ENCODE assay signal across 21 cellular contexts in genomic region chr20:36631651-36632050, GRCh38. TPM values are rescaled to one million over a fixed set of nuclear protein-coding genes. Genes with fewer than 3 reads are reported as not detected.
DNase-seq lines count a peak whose midpoint lies in the region; ATAC-seq and TF ChIP-seq lines count a peak whose summit lies in the region.
"Had no signal": no experiment of that assay in that cellular context is flagged by ENCODE, and none has a peak within 500 bp of the region (broad histone marks: within the 10 kb centered on the region; RNA-seq: fewer than 3 reads in every experiment).

No MANE protein-coding gene starts in this region.

- H3K36me3 Mint-ChIP-seq in T-helper 1 cell treated with Interleukin-12 subunit alpha and Interleukin-12 subunit beta and Interleukin-4 antibody, amounts not matched to agents 30 μg/mL and 1 μg/mL, for 36 hours (ENCODE audit: low read depth), result peaks cover 60% of the 10 kb centered on the region
- peaks cover 11% of the 10 kb centered on the region for H3K36me3 Mint-ChIP-seq in activated naive CD8-positive, alpha-beta T cell

- H3K9me3 Mint-ChIP-seq in T-helper 1 cell treated with Interleukin-12 subunit alpha and Interleukin-12 subunit beta and Interleukin-4 antibody, amounts not matched to agents 30 μg/mL and 1 μg/mL, for 36 hours, result no peaks in the 10 kb centered on the region
- H3K9me3 Mint-ChIP-seq in activated naive CD8-positive, alpha-beta T cell (ENCODE audit: low read depth), result no peaks in the 10 kb centered on the region
- H3K9me3 Mint-ChIP-seq: stimulated activated naive CD8-positive, alpha-beta T cell treated with anti-CD3 and anti-CD28 coated beads, Interleukin-15, amount 100 ng/mL, for 72 hours had no signal

- H3K4me1 Mint-ChIP-seq in T-helper 1 cell treated with Interleukin-12 subunit alpha and Interleukin-12 subunit beta and Interleukin-4 antibody, amounts not matched to agents 30 μg/mL and 1 μg/mL, for 36 hours (ENCODE audit: low read depth), result peaks cover 37% of the 10 kb centered on the region
- peaks cover 47% of the 10 kb centered on the region for H3K4me1 Mint-ChIP-seq in activated naive CD8-positive, alpha-beta T cell (ENCODE audit: low read depth)

- intact Hi-C loops in left cardiac atrium (cut with DNase I), result no loop called here

- H3K4me3 Mint-ChIP-seq in T-helper 1 cell treated with Interleukin-12 subunit alpha and Interleukin-12 subunit beta and Interleukin-4 antibody, amounts not matched to agents 30 μg/mL and 1 μg/mL, for 36 hours, result no peak overlapping the region
- H3K4me3 Mint-ChIP-seq in activated naive CD8-positive, alpha-beta T cell, result no peak overlapping the region
- H3K4me3 Mint-ChIP-seq: stimulated activated naive CD8-positive, alpha-beta T cell treated with anti-CD3 and anti-CD28 coated beads, Interleukin-15, amount 100 ng/mL, for 72 hours had no signal

- DNase-seq in T-helper 1 cell (no peak), HL-60 (ENCODE audit: low read depth in 1 of 2, low spot score in 1 of 2) (peak in 1 of 2 experiments; percentile 68), kidney glomerular epithelial cell (lab: John Stamatoyannopoulos, UW) (peak; percentile 44), medulla oblongata (ENCODE audit: extremely low spot score) (no peak), left cardiac atrium (no peak)
- DNase-seq: 8988T; activated T-cell treated with anti-CD3 and anti-CD28 coated beads, Interleukin-2, amount 50 U/mL, for 1 hour; anterior cingulate cortex; colonic mucosa; DMS79 treated with DMSO at 0.1 percent for 48 hours; Kasumi-1; NCI-H1436; SIG-M5; stimulated activated naive CD8-positive, alpha-beta T cell treated with anti-CD3 and anti-CD28 coated beads, Interleukin-15, amount 100 ng/mL, for 72 hours had no signal

- H3K27me3 Mint-ChIP-seq in T-helper 1 cell treated with Interleukin-12 subunit alpha and Interleukin-12 subunit beta and Interleukin-4 antibody, amounts not matched to agents 30 μg/mL and 1 μg/mL, for 36 hours (ENCODE audit: low read depth), result no peaks in the 10 kb centered on the region
- H3K27me3 Mint-ChIP-seq in activated naive CD8-positive, alpha-beta T cell, result no peaks in the 10 kb centered on the region
- H3K27me3 Mint-ChIP-seq: stimulated activated naive CD8-positive, alpha-beta T cell treated with anti-CD3 and anti-CD28 coated beads, Interleukin-15, amount 100 ng/mL, for 72 hours had no signal

- no peaks in the 10 kb centered on the region for H3K27me3 ChIP-seq in HL-60 (ENCODE audit: insufficient read depth, poor library complexity, severe bottlenecking)
- H3K27me3 ChIP-seq: colonic mucosa had no signal

- H3K4me3 ChIP-seq in HL-60 (replicated peaks; ENCODE audit: insufficient read depth, low read length), result no peak overlapping the region
- H3K4me3 ChIP-seq: colonic mucosa had no signal

- ATAC-seq in GM18868 (IDR thresholded peaks at IDR 0.05; ENCODE audit: unreplicated experiment) (no peak), left cardiac atrium (no peak)
- ATAC-seq: activated CD4-positive, CD25-positive, alpha-beta regulatory T cell treated with anti-CD3 and anti-CD28 coated beads, Interleukin-2, amount 50 U/mL, for 24 hours; stimulated activated naive CD8-positive, alpha-beta T cell treated with anti-CD3 and anti-CD28 coated beads, Interleukin-15, amount 100 ng/mL, for 72 hours had no signal

- TF ChIP-seq CTCF in HL-60 (IDR thresholded peaks at IDR 0.05; ENCODE audit: insufficient read depth, low read length), result no peak

- H3K27ac Mint-ChIP-seq in T-helper 1 cell treated with Interleukin-12 subunit alpha and Interleukin-12 subunit beta and Interleukin-4 antibody, amounts not matched to agents 30 μg/mL and 1 μg/mL, for 36 hours, result peak overlapping the region; percentile 45
- peak overlapping the region; percentile 51 for H3K27ac Mint-ChIP-seq in activated naive CD8-positive, alpha-beta T cell

- peak overlapping the region; percentile 35 for H3K27ac ChIP-seq in HL-60 (replicated peaks)
- H3K27ac ChIP-seq: C4-2B, colonic mucosa, epithelial cell of prostate had no signal

RNA-seq across cellular contexts. Expression of gene SLA2, which starts 14.3 kb away (rescaled TPM):
- total RNA-seq in left cardiac atrium, result under 1 TPM; 0.37 to 0.56 TPM
- total RNA-seq: lung microvascular endothelial cell had no signal

RNA-seq across cellular contexts. Expression of gene RAB5IF, which starts 26.1 kb away (rescaled TPM):
- total RNA-seq in left cardiac atrium, result 10 to 100 TPM; 61.6 to 64.2 TPM

RNA-seq across cellular contexts. Expression of gene TGIF2, which starts 58.3 kb away (rescaled TPM):
- 1 to 10 TPM; 6.4 to 8.8 TPM for total RNA-seq in left cardiac atrium
